17 cellular contexts compared by ENCODE assay signal in the genomic region with DNA sequence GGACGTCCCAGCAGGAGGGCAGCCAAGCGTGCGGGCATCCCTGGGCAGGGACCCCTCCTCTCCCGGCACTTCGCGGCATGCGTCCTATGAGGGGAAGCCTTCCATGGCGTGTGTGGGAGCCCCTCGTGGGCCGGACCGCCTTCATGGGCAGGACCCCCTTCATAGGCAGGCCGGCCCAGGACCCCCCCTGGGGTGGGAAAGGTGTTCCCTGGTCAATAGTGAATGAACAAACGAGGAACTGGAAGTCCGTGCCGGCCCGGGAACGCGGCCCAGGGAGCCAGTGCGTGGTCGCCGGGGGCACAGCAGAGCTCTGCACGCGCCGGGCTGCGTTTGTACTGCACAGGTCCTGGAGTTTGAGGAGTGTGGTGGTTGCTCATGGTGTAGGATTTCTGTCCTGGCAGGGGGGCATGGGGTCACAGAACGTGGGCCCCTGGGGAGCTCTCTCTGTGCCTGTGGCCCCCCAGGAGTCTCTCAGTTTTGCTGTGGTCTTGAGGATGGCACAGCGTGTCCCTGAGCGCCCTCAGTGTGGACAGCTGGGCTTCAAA. TPM values are rescaled to one million over a fixed set of nuclear protein-coding genes. Genes with fewer than 3 reads are reported as not detected.
A peak's percentile ranks its signal among the peaks of the same experiment; 100 is the strongest.
DNase-seq lines count a peak whose midpoint lies in the region; ATAC-seq, FAIRE-seq and TF ChIP-seq lines count a peak whose summit lies in the region.
"Had no signal": no experiment of that assay in that cellular context is flagged by ENCODE, and none has a peak within 500 bp of the region (broad histone marks: within the 10 kb centered on the region; RNA-seq: fewer than 3 reads in every experiment).

No MANE protein-coding gene starts in this region.

- peaks cover 69 to 89% (median 77%) of the 10 kb centered on the region in 10 experiments for H3K4me1 ChIP-seq in BLaER1 treated with 17β-estradiol and CSF1 and Interleukin-3, amounts not matched to agents 10 nM and 100 nM
- H3K4me1 ChIP-seq in HUES6 (ENCODE audit: control insufficient read depth, insufficient read depth, low read length) (peaks cover 32% of the 10 kb centered on the region), astrocyte (ENCODE audit: insufficient read depth, low read length) (peaks cover 67% of the 10 kb centered on the region), lower lobe of right lung (peaks cover 94% of the 10 kb centered on the region)

- peak overlapping the region in 3 of 11 experiments; percentile 9 to 72 (median 69); a peak in 3 of 22 replicates for H3K27ac ChIP-seq in BLaER1 treated with 17β-estradiol and CSF1 and Interleukin-3, amounts not matched to agents 10 nM and 100 nM
- H3K27ac ChIP-seq in HUES6 (ENCODE audit: low read depth, low read length): peak overlapping the region; percentile 71; the same call in 1 of the 2 replicates
- peak overlapping the region; percentile 78 for H3K27ac ChIP-seq in astrocyte (ENCODE audit: low read depth, low read length)
- H3K27ac ChIP-seq in lower lobe of right lung: peak overlapping the region; percentile 89

- peaks cover 0 to 89% (median 41%) of the 10 kb centered on the region in 11 experiments; a peak in 16 of 22 replicates for H4K20me1 ChIP-seq in BLaER1 treated with 17β-estradiol and CSF1 and Interleukin-3, amounts not matched to agents 10 nM and 100 nM
- H4K20me1 ChIP-seq in astrocyte (ENCODE audit: insufficient read depth, low read length): peaks cover 83% of the 10 kb centered on the region

- TF ChIP-seq CTCF in astrocyte (IDR thresholded peaks at IDR 0.05; ENCODE audit: insufficient read depth, low read depth, low read length) (no peak), lower lobe of right lung (IDR thresholded peaks at IDR 0.05) (no peak)

- DNase-seq in astrocyte (ENCODE audit: low read depth): no peak
- DNase-seq in lower lobe of right lung: no peak
- DNase-seq in activated CD4-positive, CD25-positive, alpha-beta regulatory T cell treated with anti-CD3 and anti-CD28 coated beads, Interleukin-2, amount 50 U/mL, for 72 hours: no peak
- DNase-seq in NCI-H2227 treated with DMSO at 0.1 percent for 48 hours (lab: John Stamatoyannopoulos, UW): no peak
- DNase-seq in kidney glomerular epithelial cell (lab: John Stamatoyannopoulos, UW): no peak
- no peak for DNase-seq in foreskin melanocyte
- DNase-seq: activated effector memory CD4-positive, alpha-beta T cell treated with Interleukin-2 at 50 U/mL for 16 hours; NCI-H1930; NCI-H748 treated with DMSO at 0.1 percent for 48 hours; Right ventricle myocardium superior; uterus had no signal

- no peaks in the 10 kb centered on the region for H3K9me3 ChIP-seq in BLaER1 treated with 17β-estradiol and CSF1 and Interleukin-3, amounts not matched to agents 10 nM and 100 nM (replicated peaks in 1 of 11)
- H3K9me3 ChIP-seq in HUES6 (ENCODE audit: control insufficient read depth, insufficient read depth, low read depth, low read length) (no peaks in the 10 kb centered on the region), astrocyte (ENCODE audit: insufficient read depth, low read depth, low read length) (no peaks in the 10 kb centered on the region), lower lobe of right lung (no peaks in the 10 kb centered on the region)
- H3K9me3 ChIP-seq: right lobe of liver, uterus had no signal

- no peak overlapping the region for H2AFZ ChIP-seq in astrocyte (ENCODE audit: low read depth, low read length)

- H3K79me2 ChIP-seq in astrocyte (ENCODE audit: insufficient read depth, low read length): peaks cover 96% of the 10 kb centered on the region

- H3K9me3 Mint-ChIP-seq in astrocyte (ENCODE audit: unreplicated experiment): no peaks in the 10 kb centered on the region
- H3K9me3 Mint-ChIP-seq: activated CD4-positive, alpha-beta memory T cell treated with anti-CD3 and anti-CD28 coated beads for 36 hours; neural crest cell had no signal

- peaks cover 4% of the 10 kb centered on the region for H3K36me3 Mint-ChIP-seq in astrocyte (ENCODE audit: low read depth, unreplicated experiment)
- H3K36me3 Mint-ChIP-seq: activated CD4-positive, alpha-beta memory T cell treated with anti-CD3 and anti-CD28 coated beads for 36 hours had no signal

- FAIRE-seq in astrocyte (lab: Jason Lieb, UNC): no peak

- intact Hi-C loops in lower lobe of right lung (cut with DNase I): no loop called here

- no peaks in the 10 kb centered on the region for H3K36me3 ChIP-seq in BLaER1 treated with 17β-estradiol and CSF1 and Interleukin-3, amounts not matched to agents 10 nM and 100 nM
- no peaks in the 10 kb centered on the region for H3K36me3 ChIP-seq in HUES6 (ENCODE audit: control insufficient read depth, insufficient read depth, low read length)
- no peaks in the 10 kb centered on the region for H3K36me3 ChIP-seq in astrocyte (ENCODE audit: insufficient read depth, low read length)
- H3K36me3 ChIP-seq in lower lobe of right lung: no peaks in the 10 kb centered on the region
- H3K36me3 ChIP-seq: right lobe of liver, uterus had no signal

- ATAC-seq in lower lobe of right lung: no peak

- H3K4me1 Mint-ChIP-seq in astrocyte (ENCODE audit: low read depth, unreplicated experiment): peaks cover 34% of the 10 kb centered on the region

- H3K4me3 ChIP-seq in BLaER1 treated with 17β-estradiol and CSF1 and Interleukin-3, amounts not matched to agents 10 nM and 100 nM: peak overlapping the region in 5 of 10 experiments; percentile 15 to 58 (median 33); a peak in 4 of 20 replicates
- H3K4me3 ChIP-seq in HUES6 (ENCODE audit: low read depth, low read length): no peak overlapping the region
- H3K4me3 ChIP-seq in astrocyte (ENCODE audit: insufficient read depth, low read depth, low read length): no peak overlapping the region
- no peak overlapping the region for H3K4me3 ChIP-seq in lower lobe of right lung
- H3K4me3 ChIP-seq: lung, right lobe of liver, uterus had no signal

- H3K4me2 ChIP-seq in BLaER1 treated with 17β-estradiol and CSF1 and Interleukin-3, amounts not matched to agents 10 nM and 100 nM: peak overlapping the region; percentile 80 to 99 (median 95)
- H3K4me2 ChIP-seq in astrocyte (ENCODE audit: low read length): peak overlapping the region; percentile 62

- peaks cover 52 to 96% (median 84%) of the 10 kb centered on the region in 11 experiments for H3K27me3 ChIP-seq in BLaER1 treated with 17β-estradiol and CSF1 and Interleukin-3, amounts not matched to agents 10 nM and 100 nM
- H3K27me3 ChIP-seq in HUES6 (ENCODE audit: control insufficient read depth, insufficient read depth, low read length): no peaks in the 10 kb centered on the region
- H3K27me3 ChIP-seq in astrocyte (ENCODE audit: insufficient read depth, low read length): no peaks in the 10 kb centered on the region
- H3K27me3 ChIP-seq in lower lobe of right lung (ENCODE audit: low read depth): no peaks in the 10 kb centered on the region
- H3K27me3 ChIP-seq: right lobe of liver, uterus had no signal

- H3K4me3 Mint-ChIP-seq in astrocyte (ENCODE audit: unreplicated experiment): no peak overlapping the region
- H3K4me3 Mint-ChIP-seq: activated CD4-positive, alpha-beta memory T cell treated with anti-CD3 and anti-CD28 coated beads for 36 hours; neural crest cell had no signal

- peak overlapping the region in 6 of 11 experiments; percentile 10 to 57 (median 46); a peak in 4 of 22 replicates for H3K9ac ChIP-seq in BLaER1 treated with 17β-estradiol and CSF1 and Interleukin-3, amounts not matched to agents 10 nM and 100 nM
- H3K9ac ChIP-seq in HUES6 (ENCODE audit: low read length) (no peak overlapping the region), astrocyte (ENCODE audit: low read length) (peak overlapping the region; percentile 67)

- H3K27ac Mint-ChIP-seq in astrocyte (ENCODE audit: unreplicated experiment): no peak overlapping the region
- H3K27ac Mint-ChIP-seq: activated CD4-positive, alpha-beta memory T cell treated with anti-CD3 and anti-CD28 coated beads for 36 hours had no signal

- H3K27me3 Mint-ChIP-seq in astrocyte (ENCODE audit: low read depth, unreplicated experiment): no peaks in the 10 kb centered on the region
- H3K27me3 Mint-ChIP-seq: activated CD4-positive, alpha-beta memory T cell treated with anti-CD3 and anti-CD28 coated beads for 36 hours had no signal

RNA-seq across cellular contexts. Expression of gene BAIAP2, which starts 13.9 kb away (rescaled TPM):
- total RNA-seq in astrocyte: 43.3 and 51.4 TPM in 2 replicates
- total RNA-seq in lower lobe of right lung: 119 TPM

RNA-seq across cellular contexts. Expression of gene CHMP6, which starts 57.3 kb away (rescaled TPM):
- 16.8 and 19.0 TPM in 2 replicates for total RNA-seq in astrocyte
- total RNA-seq in lower lobe of right lung: 28.8 TPM
